Comparison of ENCODE assay signal across 11 cellular contexts in the genomic region with DNA sequence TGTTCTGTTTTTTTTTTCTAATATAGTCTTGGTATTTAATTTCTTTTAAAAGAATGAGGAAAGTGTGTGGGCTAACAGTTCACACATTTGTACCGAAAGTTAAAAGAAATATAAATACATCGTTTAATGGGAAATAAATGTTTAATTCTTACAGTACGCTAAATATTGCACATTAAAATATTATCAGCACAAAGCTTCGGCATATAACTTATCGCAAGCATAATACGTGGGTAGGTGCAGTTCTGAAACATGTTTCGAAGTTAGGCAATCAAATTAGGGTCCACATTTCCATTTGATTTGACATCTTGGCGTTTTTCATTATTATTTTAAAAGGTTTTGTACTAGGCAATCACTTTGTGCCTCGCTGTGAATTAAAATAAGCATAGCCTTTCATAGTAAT. TPM values are rescaled to one million over a fixed set of nuclear protein-coding genes. Genes with fewer than 3 reads are reported as not detected.
DNase-seq lines count a peak whose midpoint lies in the region; ATAC-seq and TF ChIP-seq lines count a peak whose summit lies in the region.
"Had no signal": no experiment of that assay in that cellular context is flagged by ENCODE, and none has a peak within 500 bp of the region (broad histone marks: within the 10 kb centered on the region; RNA-seq: fewer than 3 reads in every experiment).

No MANE protein-coding gene starts in this region.

- H3K4me1 Mint-ChIP-seq in WTC11 = peaks cover 68% of the 10 kb centered on the region
- peaks cover 40% of the 10 kb centered on the region for H3K4me1 Mint-ChIP-seq in stimulated activated effector memory CD8-positive, alpha-beta T cell treated with anti-CD3 and anti-CD28 coated beads, Interleukin-12 subunit alpha, Interleukin-12 subunit beta, amount 100 ng/mL, for 72 hours
- peaks cover 36% of the 10 kb centered on the region for H3K4me1 Mint-ChIP-seq in activated T-helper 1 cell treated with anti-CD3 and anti-CD28 coated beads, Interleukin-12 subunit alpha, Interleukin-12 subunit beta, Interleukin-2, Interleukin-4 antibody, amounts not matched to agents 30 ng/mL and 10 ng/mL and 1 ng/mL, durations not matched to agents 14 hours and 24 hours and 36 hours (ENCODE audit: low read depth)

- intact Hi-C loops in activated T-helper 1 cell treated with anti-CD3 and anti-CD28 coated beads, Interleukin-12 subunit alpha, Interleukin-12 subunit beta, Interleukin-2, Interleukin-4 antibody, amounts not matched to agents 30 ng/mL and 10 ng/mL and 1 ng/mL, durations not matched to agents 14 hours and 24 hours and 36 hours (cut with micrococcal nuclease) = no loop called here

- H3K9me3 ChIP-seq in HUES6 (ENCODE audit: control insufficient read depth, insufficient read depth, low read depth, low read length) (no peaks in the 10 kb centered on the region), iPS-20b (ENCODE audit: insufficient read depth, low read depth, low read length) (0 out of 2 replicates have a peak, but pooled peaks cover 4% of the 10 kb centered on the region)

- POLR2A ChIA-PET in WTC11 (lab: Charles Lee) = interaction anchor here (0.6 kb wide), 1 partner anchor 45 kb away, joined by 3 read pairs; no protein-coding TSS in a partner anchor

- H3K27ac ChIP-seq in HUES6 (ENCODE audit: low read depth, low read length) (peak overlapping the region; percentile 72; the same call in 1 of the 2 replicates), iPS-20b (ENCODE audit: low read length) (no peak overlapping the region)

- no peak for ATAC-seq in WTC11
- no peak for ATAC-seq in stimulated activated effector memory CD8-positive, alpha-beta T cell treated with anti-CD3 and anti-CD28 coated beads, Interleukin-12 subunit alpha, Interleukin-12 subunit beta, amount 100 ng/mL, for 72 hours
- ATAC-seq in GM21367 (IDR thresholded peaks at IDR 0.05; ENCODE audit: unreplicated experiment) = no peak
- no peak for ATAC-seq in GM18858 (IDR thresholded peaks at IDR 0.05; ENCODE audit: unreplicated experiment)

- CTCF ChIA-PET in WTC11 (lab: Charles Lee) = interaction anchor here (0.7 to 1.6 kb wide), 2 partner anchors 10 to 12 kb away, joined by 4 read pairs; no protein-coding TSS in a partner anchor

- H3K36me3 ChIP-seq in HUES6 (ENCODE audit: control insufficient read depth, insufficient read depth, low read length) = peaks cover 10% of the 10 kb centered on the region; the same call in 1 of the 2 replicates
- peaks cover 19% of the 10 kb centered on the region for H3K36me3 ChIP-seq in iPS-20b (ENCODE audit: insufficient read depth, low read depth, low read length)

- H3K4me3 ChIP-seq in HUES6 (ENCODE audit: low read depth, low read length) (no peak overlapping the region), iPS-20b (ENCODE audit: low read length) (no peak overlapping the region)

- H3K4me1 ChIP-seq in HUES6 (ENCODE audit: control insufficient read depth, insufficient read depth, low read length) (peaks cover 56% of the 10 kb centered on the region), iPS-20b (ENCODE audit: insufficient read depth, low read length) (peaks cover 45% of the 10 kb centered on the region)

- H3K27ac Mint-ChIP-seq in WTC11 = peak overlapping the region; percentile 76; the same call in 1 of the 2 replicates
- peak overlapping the region; percentile 53 for H3K27ac Mint-ChIP-seq in stimulated activated effector memory CD8-positive, alpha-beta T cell treated with anti-CD3 and anti-CD28 coated beads, Interleukin-12 subunit alpha, Interleukin-12 subunit beta, amount 100 ng/mL, for 72 hours
- H3K27ac Mint-ChIP-seq in activated T-helper 1 cell treated with anti-CD3 and anti-CD28 coated beads, Interleukin-12 subunit alpha, Interleukin-12 subunit beta, Interleukin-2, Interleukin-4 antibody, amounts not matched to agents 30 ng/mL and 10 ng/mL and 1 ng/mL, durations not matched to agents 14 hours and 24 hours and 36 hours = no peak overlapping the region

- DNase-seq in WTC11 (ENCODE audit: low spot score) (no peak), NCI-H1048 (lab: John Stamatoyannopoulos, UW) (no peak)
- no peak for DNase-seq in stimulated activated effector memory CD8-positive, alpha-beta T cell treated with anti-CD3 and anti-CD28 coated beads, Interleukin-12 subunit alpha, Interleukin-12 subunit beta, amount 100 ng/mL, for 72 hours (ENCODE audit: low spot score in 2 of 2)
- no peak for DNase-seq in activated T-helper 1 cell treated with anti-CD3 and anti-CD28 coated beads, Interleukin-12 subunit alpha, Interleukin-12 subunit beta, Interleukin-2, Interleukin-4 antibody, amounts not matched to agents 30 ng/mL and 10 ng/mL and 1 ng/mL, durations not matched to agents 14 hours and 24 hours and 36 hours (ENCODE audit: low spot score)
- DNase-seq: COR-L47, NCI-H524, SHP77 treated with DMSO at 0.1 percent for 48 hours had no signal

- TF ChIP-seq CTCF in WTC11 (IDR thresholded peaks at IDR 0.05) = no peak

- H3K4me3 Mint-ChIP-seq in WTC11 = no peak overlapping the region
- no peak overlapping the region for H3K4me3 Mint-ChIP-seq in stimulated activated effector memory CD8-positive, alpha-beta T cell treated with anti-CD3 and anti-CD28 coated beads, Interleukin-12 subunit alpha, Interleukin-12 subunit beta, amount 100 ng/mL, for 72 hours
- H3K4me3 Mint-ChIP-seq in activated T-helper 1 cell treated with anti-CD3 and anti-CD28 coated beads, Interleukin-12 subunit alpha, Interleukin-12 subunit beta, Interleukin-2, Interleukin-4 antibody, amounts not matched to agents 30 ng/mL and 10 ng/mL and 1 ng/mL, durations not matched to agents 14 hours and 24 hours and 36 hours = no peak overlapping the region

- H3K36me3 Mint-ChIP-seq in WTC11 = peaks cover 26% of the 10 kb centered on the region
- H3K36me3 Mint-ChIP-seq in stimulated activated effector memory CD8-positive, alpha-beta T cell treated with anti-CD3 and anti-CD28 coated beads, Interleukin-12 subunit alpha, Interleukin-12 subunit beta, amount 100 ng/mL, for 72 hours = peaks cover 49% of the 10 kb centered on the region
- H3K36me3 Mint-ChIP-seq in activated T-helper 1 cell treated with anti-CD3 and anti-CD28 coated beads, Interleukin-12 subunit alpha, Interleukin-12 subunit beta, Interleukin-2, Interleukin-4 antibody, amounts not matched to agents 30 ng/mL and 10 ng/mL and 1 ng/mL, durations not matched to agents 14 hours and 24 hours and 36 hours (ENCODE audit: low read depth) = peaks cover 38% of the 10 kb centered on the region

- H3K27me3 ChIP-seq in HUES6 (ENCODE audit: control insufficient read depth, insufficient read depth, low read length) (no peaks in the 10 kb centered on the region), iPS-20b (ENCODE audit: insufficient read depth, low read length) (no peaks in the 10 kb centered on the region)

- H3K9ac ChIP-seq in HUES6 (ENCODE audit: low read length) = no peak overlapping the region
- H3K9ac ChIP-seq in iPS-20b (ENCODE audit: low read depth, low read length) = peak overlapping the region; percentile 30; the same call in 1 of the 2 replicates

- peaks cover 9% of the 10 kb centered on the region; the same call in 1 of the 2 replicates for H3K9me3 Mint-ChIP-seq in WTC11
- H3K9me3 Mint-ChIP-seq in stimulated activated effector memory CD8-positive, alpha-beta T cell treated with anti-CD3 and anti-CD28 coated beads, Interleukin-12 subunit alpha, Interleukin-12 subunit beta, amount 100 ng/mL, for 72 hours = no peaks in the 10 kb centered on the region
- peaks cover 6% of the 10 kb centered on the region for H3K9me3 Mint-ChIP-seq in activated T-helper 1 cell treated with anti-CD3 and anti-CD28 coated beads, Interleukin-12 subunit alpha, Interleukin-12 subunit beta, Interleukin-2, Interleukin-4 antibody, amounts not matched to agents 30 ng/mL and 10 ng/mL and 1 ng/mL, durations not matched to agents 14 hours and 24 hours and 36 hours

- H3K27me3 Mint-ChIP-seq in WTC11 (ENCODE audit: low read depth) = no peaks in the 10 kb centered on the region
- H3K27me3 Mint-ChIP-seq in activated T-helper 1 cell treated with anti-CD3 and anti-CD28 coated beads, Interleukin-12 subunit alpha, Interleukin-12 subunit beta, Interleukin-2, Interleukin-4 antibody, amounts not matched to agents 30 ng/mL and 10 ng/mL and 1 ng/mL, durations not matched to agents 14 hours and 24 hours and 36 hours (ENCODE audit: insufficient read depth) = no peaks in the 10 kb centered on the region

TF ChIP-seq in WTC11, 78 proteins besides CTCF, POLR2A, EP300 and RAD21:
- TF ChIP-seq CREM (CRISPR knock-in tag; IDR thresholded peaks at IDR 0.05) (no peak), SP1 (CRISPR knock-in tag; conservative IDR thresholded peaks at IDR 0.05) (no peak)
- TF ChIP-seq, protein P1, sequence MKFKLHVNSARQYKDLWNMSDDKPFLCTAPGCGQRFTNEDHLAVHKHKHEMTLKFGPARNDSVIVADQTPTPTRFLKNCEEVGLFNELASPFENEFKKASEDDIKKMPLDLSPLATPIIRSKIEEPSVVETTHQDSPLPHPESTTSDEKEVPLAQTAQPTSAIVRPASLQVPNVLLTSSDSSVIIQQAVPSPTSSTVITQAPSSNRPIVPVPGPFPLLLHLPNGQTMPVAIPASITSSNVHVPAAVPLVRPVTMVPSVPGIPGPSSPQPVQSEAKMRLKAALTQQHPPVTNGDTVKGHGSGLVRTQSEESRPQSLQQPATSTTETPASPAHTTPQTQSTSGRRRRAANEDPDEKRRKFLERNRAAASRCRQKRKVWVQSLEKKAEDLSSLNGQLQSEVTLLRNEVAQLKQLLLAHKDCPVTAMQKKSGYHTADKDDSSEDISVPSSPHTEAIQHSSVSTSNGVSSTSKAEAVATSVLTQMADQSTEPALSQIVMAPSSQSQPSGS (CRISPR knock-in tag; IDR thresholded peaks at IDR 0.05; ENCODE audit: borderline replicate concordance, low read depth) = no peak

RNA-seq across cellular contexts. Expression of a gene that starts 41.3 kb away (rescaled TPM):
- 42.2 to 43.8 TPM (median 43.0 TPM) in 3 replicates for total RNA-seq in WTC11 (2021)
- 46.0 and 48.7 TPM in 2 replicates for total RNA-seq in activated T-helper 1 cell treated with anti-CD3 and anti-CD28 coated beads, Interleukin-12 subunit alpha, Interleukin-12 subunit beta, Interleukin-2, Interleukin-4 antibody, amounts not matched to agents 30 ng/mL and 10 ng/mL and 1 ng/mL, durations not matched to agents 14 hours and 24 hours and 36 hours
